19 cellular contexts compared by ENCODE assay signal in the genomic region with DNA sequence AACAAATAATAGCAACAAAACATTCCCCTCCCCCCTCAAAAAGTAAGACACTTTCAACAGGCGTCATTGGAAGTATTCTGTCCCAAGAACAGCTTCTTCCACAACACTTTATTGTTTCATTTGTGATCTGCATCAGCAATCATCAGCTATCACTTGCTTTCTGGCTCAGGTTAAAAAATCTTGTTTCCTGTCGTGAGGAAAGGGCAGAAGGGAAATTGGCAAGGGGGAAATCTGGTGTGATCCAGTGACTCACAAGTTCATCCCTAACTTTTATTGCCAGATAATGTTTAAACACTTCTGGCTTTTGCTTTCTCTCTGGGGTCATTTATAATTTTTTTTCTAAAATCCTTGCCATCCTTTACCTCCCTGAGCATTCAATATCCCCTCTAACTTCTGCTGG.
DNase-seq lines count a peak whose midpoint lies in the region; ATAC-seq and TF ChIP-seq lines count a peak whose summit lies in the region.
"Had no signal": no experiment of that assay in that cellular context is flagged by ENCODE, and none has a peak within 500 bp of the region (broad histone marks: within the 10 kb centered on the region; RNA-seq: fewer than 3 reads in every experiment).

No MANE protein-coding gene starts in this region.

- no peak for ATAC-seq in HG03139 (IDR thresholded peaks at IDR 0.05; ENCODE audit: unreplicated experiment)

- in situ Hi-C loops in GM13977 (cut with MboI; ENCODE audit: low pct_unique_long_range_greater_than_20kb, low sequenced_read_pairs, unreplicated experiment) = no loop called here

- DNase-seq in AG10803 (ENCODE audit: low read depth) = peak; percentile 33
- DNase-seq in M059J (ENCODE audit: low read depth) = peak; percentile 56
- peak; percentile 44 for DNase-seq in dermis blood vessel endothelial cell
- peak; percentile 34 to 65 for DNase-seq in lung microvascular endothelial cell (ENCODE audit: low read depth in 2 of 2)
- no peak for DNase-seq in GF-D8 (lab: John Stamatoyannopoulos, UW)
- DNase-seq in activated CD4-positive, alpha-beta T cell treated with anti-CD3 and anti-CD28 coated beads for 48 hours = no peak
- no peak for DNase-seq in GM13977 (ENCODE audit: low spot score)
- DNase-seq: 8988T; Caco-2; CD4-positive, alpha-beta T cell; Karpas-422; MM.1S; NCI-H1092; NCI-H1436 treated with DMSO at 0.1 percent for 48 hours; NCI-H2029; NCI-H748 treated with DMSO at 0.1 percent for 48 hours; OCI-M1; SHP77 had no signal

- H3K4me3 ChIP-seq in AG10803 (ENCODE audit: low read length) = no peak overlapping the region

- TF ChIP-seq CTCF in AG10803 (conservative IDR thresholded peaks at IDR 0.05; ENCODE audit: low read length) (no peak), GM13977 (IDR thresholded peaks at IDR 0.05; ENCODE audit: extremely low read depth, insufficient read depth, missing control alignments) (no peak)

Comparison
In these comparisons a context has a peak if more than half of its experiments do, and no peak if none do; other contexts are left out.
1. DNase-seq: peak in AG10803 (single experiment), M059J (single experiment), dermis blood vessel endothelial cell (single experiment) and lung microvascular endothelial cell (2 of 2); none in GF-D8 (single experiment), activated CD4-positive, alpha-beta T cell treated with anti-CD3 and anti-CD28 coated beads for 48 hours (single experiment) and GM13977 (single experiment).